30 cellular contexts compared by ENCODE assay signal in the genomic region with DNA sequence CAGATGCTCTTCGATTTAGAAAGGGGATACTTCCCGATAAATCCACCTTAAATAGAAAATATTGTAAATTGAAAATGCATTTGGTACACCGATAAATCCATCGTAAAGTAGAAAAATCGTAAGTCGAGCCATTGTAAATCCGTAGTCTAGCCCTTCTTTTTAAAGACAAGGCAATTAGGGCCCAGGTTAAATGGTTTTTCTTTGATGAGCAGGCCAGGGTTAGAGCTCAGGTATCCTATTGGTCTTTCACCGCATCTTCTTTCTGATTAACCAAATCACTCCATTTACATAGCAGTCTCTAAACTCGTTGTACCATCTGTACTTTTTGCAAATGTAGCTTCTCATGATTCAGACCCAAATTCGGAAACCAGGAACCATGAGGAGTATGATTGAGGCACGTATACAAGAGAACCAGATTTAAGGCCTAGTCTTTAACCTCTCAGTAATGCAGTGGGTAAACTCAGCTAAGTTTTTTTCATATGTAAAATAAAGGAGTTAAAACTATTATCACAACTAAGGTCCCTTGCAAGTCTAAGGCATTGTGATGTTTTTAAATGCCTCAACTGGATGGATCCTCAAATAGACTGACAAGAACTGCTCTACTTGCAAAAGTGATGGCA.
"Had no signal": no experiment of that assay in that cellular context is flagged by ENCODE, and none has a peak within 500 bp of the region (broad histone marks: within the 10 kb centered on the region; RNA-seq: fewer than 3 reads in every experiment).

No MANE protein-coding gene starts in this region.

- H3K4me1 ChIP-seq: parathyroid adenoma, uterus had no signal

- H3K27me3 Mint-ChIP-seq: activated CD4-positive, alpha-beta T cell treated with anti-CD3 and anti-CD28 coated beads for 36 hours; activated naive CD8-positive, alpha-beta T cell treated with anti-CD3 and anti-CD28 coated beads for 36 hours; naive thymus-derived CD8-positive, alpha-beta T cell; stimulated activated naive CD8-positive, alpha-beta T cell treated with anti-CD3 and anti-CD28 coated beads, Interleukin-15, Interleukin-2, amounts not matched to agents 100 ng/mL and 50 ng/mL, for 24 hours had no signal

- H3K9ac ChIP-seq: parathyroid adenoma had no signal

- H2AFZ ChIP-seq: hepatocyte, parathyroid adenoma had no signal

- H3K9me3 ChIP-seq: adrenal gland, body of pancreas, gastrocnemius medialis, left lung, lower lobe of right lung, psoas muscle, sigmoid colon, thoracic aorta, uterus had no signal

- H3K27ac Mint-ChIP-seq: activated CD4-positive, alpha-beta T cell treated with anti-CD3 and anti-CD28 coated beads for 36 hours; activated CD8-positive, alpha-beta T cell treated with anti-CD3 and anti-CD28 coated beads, Interleukin-2, amount 10 ng/mL, durations not matched to agents 7 days and 5 days; activated naive CD4-positive, alpha-beta T cell treated with anti-CD3 and anti-CD28 coated beads for 36 hours; activated naive CD8-positive, alpha-beta T cell treated with anti-CD3 and anti-CD28 coated beads for 36 hours; stimulated activated effector memory CD8-positive, alpha-beta T cell treated with anti-CD3 and anti-CD28 coated beads, Interleukin-12 subunit alpha, Interleukin-12 subunit beta, amount 100 ng/mL, for 72 hours; stimulated activated naive CD8-positive, alpha-beta T cell treated with anti-CD3 and anti-CD28 coated beads, Interleukin-15, Interleukin-2, amounts not matched to agents 100 ng/mL and 50 ng/mL, for 24 hours; T-helper 2 cell treated with Interferon-gamma antibody and Interleukin-4, amounts not matched to agents 5 μg/mL and 100 μg/mL, for 36 hours had no signal

- H3K4me3 Mint-ChIP-seq: activated naive CD8-positive, alpha-beta T cell treated with anti-CD3 and anti-CD28 coated beads for 36 hours had no signal

- H3K4me3 ChIP-seq: adrenal gland, body of pancreas, gastrocnemius medialis, hepatocyte, left lung, lower lobe of right lung, psoas muscle, sigmoid colon, thoracic aorta, uterus had no signal

- H3K27me3 ChIP-seq: adrenal gland, body of pancreas, gastrocnemius medialis, hepatocyte, left lung, sigmoid colon, uterus had no signal

- DNase-seq: activated CD4-positive, alpha-beta T cell treated with anti-CD3 and anti-CD28 coated beads for 36 hours; activated CD4-positive, CD25-positive, alpha-beta regulatory T cell; activated CD8-positive, alpha-beta T cell treated with anti-CD3 and anti-CD28 coated beads, Interleukin-2, amount 10 ng/mL, durations not matched to agents 7 days and 5 days; activated effector memory CD4-positive, alpha-beta T cell treated with anti-CD3 and anti-CD28 coated beads, Interleukin-2, amount 50 U/mL, for 16 hours; activated naive CD4-positive, alpha-beta T cell treated with anti-CD3 and anti-CD28 coated beads for 36 hours; activated naive CD8-positive, alpha-beta T cell treated with anti-CD3 and anti-CD28 coated beads for 36 hours; adrenal gland; aorta; body of pancreas; effector memory CD4-positive, alpha-beta T cell; erythroblast; gastrocnemius medialis; kidney glomerular epithelial cell; left lung; lower lobe of right lung; mesenchymal stem cell; naive thymus-derived CD8-positive, alpha-beta T cell; psoas muscle; sigmoid colon; small intestine; stimulated activated CD4-positive, alpha-beta T cell treated with anti-CD3 and anti-CD28 coated beads, Interleukin-4, amount 100 ng/mL, for 24 hours; T-helper 1 cell; trophoblast cell; uterus had no signal

- H3K4me2 ChIP-seq: hepatocyte had no signal

- H3K9me3 Mint-ChIP-seq: activated naive CD4-positive, alpha-beta T cell treated with anti-CD3 and anti-CD28 coated beads for 36 hours; activated naive CD8-positive, alpha-beta T cell treated with anti-CD3 and anti-CD28 coated beads for 36 hours; naive thymus-derived CD8-positive, alpha-beta T cell; stimulated activated effector memory CD8-positive, alpha-beta T cell treated with anti-CD3 and anti-CD28 coated beads, Interleukin-12 subunit alpha, Interleukin-12 subunit beta, amount 100 ng/mL, for 72 hours; stimulated activated naive CD8-positive, alpha-beta T cell treated with anti-CD3 and anti-CD28 coated beads, Interleukin-15, Interleukin-2, amounts not matched to agents 100 ng/mL and 50 ng/mL, for 24 hours; T-helper 2 cell treated with Interferon-gamma antibody and Interleukin-4, amounts not matched to agents 5 μg/mL and 100 μg/mL, for 36 hours had no signal

- H3K27ac ChIP-seq: adrenal gland, body of pancreas, gastrocnemius medialis, hepatocyte, left lung, lower lobe of right lung, parathyroid adenoma, psoas muscle, sigmoid colon, thoracic aorta, uterus had no signal

- ATAC-seq: activated CD4-positive, alpha-beta T cell treated with anti-CD3 and anti-CD28 coated beads for 36 hours; activated CD8-positive, alpha-beta T cell treated with anti-CD3 and anti-CD28 coated beads, Interleukin-2, amount 10 ng/mL, durations not matched to agents 7 days and 5 days; body of pancreas; gastrocnemius medialis; left lung; lower lobe of right lung; naive thymus-derived CD8-positive, alpha-beta T cell; psoas muscle; stimulated activated effector memory CD8-positive, alpha-beta T cell treated with anti-CD3 and anti-CD28 coated beads, Interleukin-12 subunit alpha, Interleukin-12 subunit beta, amount 100 ng/mL, for 72 hours had no signal

- H3K36me3 ChIP-seq: adrenal gland, gastrocnemius medialis, left lung, lower lobe of right lung, sigmoid colon, thoracic aorta, uterus had no signal
